Comparison of ENCODE assay signal across 21 cellular contexts in genomic region chr14:104549536-104550339, GRCh38. TPM values are rescaled to one million over a fixed set of nuclear protein-coding genes. Genes with fewer than 3 reads are reported as not detected.
A peak's percentile ranks its signal among the peaks of the same experiment; 100 is the strongest.
DNase-seq lines count a peak whose midpoint lies in the region; ATAC-seq, FAIRE-seq and TF ChIP-seq lines count a peak whose summit lies in the region.
"Had no signal": no experiment of that assay in that cellular context is flagged by ENCODE, and none has a peak within 500 bp of the region (broad histone marks: within the 10 kb centered on the region; RNA-seq: fewer than 3 reads in every experiment).

No MANE protein-coding gene starts in this region.

- no peak overlapping the region for H3K27ac ChIP-seq in kidney (ENCODE audit: low read depth in 2 of 2, low read length in 2 of 2)
- H3K27ac ChIP-seq in spleen: no peak overlapping the region
- H3K27ac ChIP-seq: SJCRH30 had no signal

- ATAC-seq in Right ventricle myocardium inferior (no peak), left ventricle myocardium superior (no peak), GM18873 (IDR thresholded peaks at IDR 0.05; ENCODE audit: low FRiP score, unreplicated experiment) (no peak)
- ATAC-seq: CD8-positive, alpha-beta T cell had no signal

- H3K4me1 ChIP-seq in kidney (ENCODE audit: control insufficient read depth in 1 of 2, insufficient read depth in 1 of 2, low read depth in 1 of 2, low read length in 2 of 2): no peaks in the 10 kb centered on the region
- H3K4me1 ChIP-seq in spleen: peaks cover 0 to 13% (median 0%) of the 10 kb centered on the region in 6 donors
- H3K4me1 ChIP-seq: HAP-1 had no signal

- intact Hi-C loops in Right ventricle myocardium inferior (cut with DNase I): no loop called here
- intact Hi-C loops in left ventricle myocardium superior (cut with micrococcal nuclease): no loop called here
- intact Hi-C loops in kidney (cut with DNase I): no loop called here
- intact Hi-C loops in spleen (cut with DNase I; ENCODE audit: low total_unique reads): no loop called here

- H3K4me3 ChIP-seq in kidney (ENCODE audit: low read length in 2 of 2) (no peak overlapping the region), spleen (no peak overlapping the region)
- H3K4me3 ChIP-seq: HAP-1, SJCRH30 had no signal

- no peak for FAIRE-seq in kidney (lab: Jason Lieb, UNC)

- peaks cover 0 to 63% (median 0%) of the 10 kb centered on the region in 7 donors for H3K27me3 ChIP-seq in spleen (replicated peaks in 1 of 7)
- H3K27me3 ChIP-seq: BE2C had no signal

- TF ChIP-seq EP300 in Ishikawa (IDR thresholded peaks at IDR 0.05; ENCODE audit: borderline replicate concordance): no peak

- TF ChIP-seq POLR2A in spleen (IDR thresholded peaks at IDR 0.05): no peak

- WGBS in spleen, 5 donors: 73 to 82% (median 77%) methylated on average over 6 to 8 of the region's 8 CpGs

- TF ChIP-seq RAD21 in Ishikawa (IDR thresholded peaks at IDR 0.05; ENCODE audit: low read depth): no peak

- H3K9me3 ChIP-seq in kidney (ENCODE audit: control insufficient read depth in 1 of 2, low read length in 2 of 2): peaks cover 0 to 4% of the 10 kb centered on the region in 2 donors
- no peaks in the 10 kb centered on the region for H3K9me3 ChIP-seq in spleen
- H3K9me3 ChIP-seq: BE2C, HAP-1, SJCRH30 had no signal

- no peak for TF ChIP-seq CTCF in kidney (IDR thresholded peaks at IDR 0.05; ENCODE audit: borderline replicate concordance, extremely low read depth, insufficient read depth)
- TF ChIP-seq CTCF in spleen (IDR thresholded peaks at IDR 0.05 in 8 of 11, conservative IDR thresholded peaks at IDR 0.05 in 3 of 11): no peak

- DNase-seq in Right ventricle myocardium inferior (ENCODE audit: missing footprints) (peak; percentile 49), left ventricle myocardium superior (no peak), kidney (peak; percentile 5), spleen (peak; percentile 32), NCI-H1417 treated with DMSO at 0.1 percent for 48 hours (lab: John Stamatoyannopoulos, UW) (no peak), DMS53 treated with DMSO at 0.1 percent for 48 hours (lab: John Stamatoyannopoulos, UW; ENCODE audit: unreplicated experiment) (no peak)
- DNase-seq: BE2C; CD8-positive, alpha-beta T cell; IMR-90; MV-4-11; NCI-H1436 treated with DMSO at 0.1 percent for 48 hours; NCI-H2081; NCI-H2227 treated with DMSO at 0.1 percent for 48 hours; NCI-H524 treated with DMSO at 0.1 percent for 48 hours; SJCRH30 had no signal

- H3K9ac ChIP-seq in kidney (ENCODE audit: low read length in 2 of 2): no peak overlapping the region

- H3K36me3 ChIP-seq in kidney (ENCODE audit: control insufficient read depth in 1 of 2, insufficient read depth in 2 of 2, low read length in 2 of 2): no peaks in the 10 kb centered on the region
- no peaks in the 10 kb centered on the region for H3K36me3 ChIP-seq in spleen
- H3K36me3 ChIP-seq: BE2C, HAP-1, SJCRH30 had no signal

TF ChIP-seq in Ishikawa, 13 proteins besides CTCF, POLR2A, EP300 and RAD21:
- TF ChIP-seq REST (IDR thresholded peaks at IDR 0.05; ENCODE audit: low read depth): peak; percentile 71
- no peak for TF ChIP-seq TAF1 (IDR thresholded peaks at IDR 0.05; ENCODE audit: low read depth)
- TF ChIP-seq EGR1 (IDR thresholded peaks at IDR 0.05): no peak

RNA-seq across cellular contexts. Expression of gene C14orf180, which starts 29.8 kb away (rescaled TPM):
- total RNA-seq in Right ventricle myocardium inferior (40.0 TPM), left ventricle myocardium superior (53.8 TPM), kidney (2.1 TPM), spleen (under 1 TPM in 2 of 7 donors, not detected in 5; 0.17 to 0.28 TPM)
- polyA plus RNA-seq in kidney (ENCODE audit: insufficient read depth, low read depth, low replicate concordance) (3.1 TPM), spleen (under 1 TPM; 0.20 to 0.70 (median 0.28) TPM)
- total RNA-seq: CD8-positive, alpha-beta T cell; IMR-90; OCI-LY7; RPMI7951; SJCRH30 had no signal
- polyA plus RNA-seq: IMR-90 had no signal

RNA-seq across cellular contexts. Expression of gene TMEM179, which starts 54.8 kb away (rescaled TPM):
- total RNA-seq in Right ventricle myocardium inferior (not detected), left ventricle myocardium superior (not detected), kidney (0.50 TPM), spleen (not detected)
- polyA plus RNA-seq in kidney (ENCODE audit: insufficient read depth, low read depth, low replicate concordance) (0.67 TPM), spleen (under 1 TPM in 1 of 3 donors, not detected in 2; 0.08 TPM)
- total RNA-seq: CD8-positive, alpha-beta T cell; HT-29; IMR-90; OCI-LY7; RPMI7951; SJCRH30 had no signal
- polyA plus RNA-seq: IMR-90 had no signal

Comparison
In these comparisons a context has a peak if more than half of its experiments do, and no peak if none do; other contexts are left out.
1. DNase-seq: peak in Right ventricle myocardium inferior (single experiment), kidney (single experiment) and spleen (single experiment); none in left ventricle myocardium superior (single experiment), NCI-H1417 treated with DMSO at 0.1 percent for 48 hours (single experiment) and DMS53 treated with DMSO at 0.1 percent for 48 hours (single experiment).
2. RNA of gene C14orf180, which starts 29.8 kb away (total RNA-seq): 53.8 TPM in left ventricle myocardium superior (single experiment) and 40.0 TPM in Right ventricle myocardium inferior (single experiment); 2.1 TPM in kidney (single experiment) and 0.17 to 0.28 TPM in spleen; every median in the first group is over 10 times any median in the second.